Comparison of ENCODE assay signal across 17 cellular contexts in genomic region chr1:200400556-200400955, GRCh38.
"Had no signal": no experiment of that assay in that cellular context is flagged by ENCODE, and none has a peak within 500 bp of the region (broad histone marks: within the 10 kb centered on the region; RNA-seq: fewer than 3 reads in every experiment).

No MANE protein-coding gene starts in this region.

- H3K27me3 Mint-ChIP-seq: activated CD4-positive, alpha-beta memory T cell treated with anti-CD3 and anti-CD28 coated beads, Interleukin-2, amount 10 ng/mL, durations not matched to agents 7 days and 5 days; activated CD4-positive, alpha-beta T cell treated with anti-CD3 and anti-CD28 coated beads for 36 hours; activated T-cell treated with anti-CD3 and anti-CD28 coated beads, Interleukin-2, amount 50 U/mL, for 24 hours; stimulated activated naive B cell treated with anti-CD40 and anti-IgM and Interleukin-4, amounts not matched to agents 10 μg/mL and 1 μg/mL and 100 μg/mL, for 72 hours had no signal

- H3K4me3 ChIP-seq: body of pancreas, coronary artery, esophagus squamous epithelium, pancreas, tibial nerve had no signal

- H3K9me3 ChIP-seq: body of pancreas, esophagus squamous epithelium, pancreas, tibial nerve had no signal

- H3K27ac ChIP-seq: body of pancreas, coronary artery, esophagus squamous epithelium, pancreas, tibial nerve had no signal

- H3K27ac Mint-ChIP-seq: activated CD4-positive, alpha-beta memory T cell treated with anti-CD3 and anti-CD28 coated beads, Interleukin-2, amount 10 ng/mL, durations not matched to agents 7 days and 5 days; activated CD4-positive, alpha-beta T cell treated with anti-CD3 and anti-CD28 coated beads for 36 hours; activated naive CD4-positive, alpha-beta T cell treated with anti-CD3 and anti-CD28 coated beads, Interleukin-2, amount 50 U/mL, for 72 hours; activated T-cell treated with anti-CD3 and anti-CD28 coated beads, Interleukin-2, amount 50 U/mL, for 24 hours; stimulated activated naive B cell treated with anti-CD40 and anti-IgM and Interleukin-4, amounts not matched to agents 10 μg/mL and 1 μg/mL and 100 μg/mL, for 72 hours; T-helper 1 cell treated with Interleukin-12 subunit alpha and Interleukin-12 subunit beta and Interleukin-4 antibody, amounts not matched to agents 30 μg/mL and 1 μg/mL, for 36 hours had no signal

- H3K4me3 Mint-ChIP-seq: activated CD4-positive, alpha-beta memory T cell treated with anti-CD3 and anti-CD28 coated beads, Interleukin-2, amount 10 ng/mL, durations not matched to agents 7 days and 5 days; activated CD4-positive, alpha-beta T cell treated with anti-CD3 and anti-CD28 coated beads for 36 hours; activated T-cell treated with anti-CD3 and anti-CD28 coated beads, Interleukin-2, amount 50 U/mL, for 24 hours; neural crest cell; stimulated activated naive B cell treated with anti-CD40 and anti-IgM and Interleukin-4, amounts not matched to agents 10 μg/mL and 1 μg/mL and 100 μg/mL, for 72 hours; T-helper 1 cell treated with Interleukin-12 subunit alpha and Interleukin-12 subunit beta and Interleukin-4 antibody, amounts not matched to agents 30 μg/mL and 1 μg/mL, for 36 hours had no signal

- H3K27me3 ChIP-seq: body of pancreas, esophagus squamous epithelium, pancreas, tibial nerve had no signal

- ATAC-seq: activated CD4-positive, alpha-beta T cell treated with anti-CD3 and anti-CD28 coated beads for 36 hours; activated naive CD4-positive, alpha-beta T cell treated with anti-CD3 and anti-CD28 coated beads, Interleukin-2, amount 50 U/mL, for 72 hours; body of pancreas; pancreas; stimulated activated naive B cell treated with anti-CD40 and anti-IgM and Interleukin-4, amounts not matched to agents 10 μg/mL and 1 μg/mL and 100 μg/mL, for 72 hours had no signal

- H3K9me3 Mint-ChIP-seq: activated CD4-positive, alpha-beta memory T cell treated with anti-CD3 and anti-CD28 coated beads, Interleukin-2, amount 10 ng/mL, durations not matched to agents 7 days and 5 days; activated naive CD4-positive, alpha-beta T cell treated with anti-CD3 and anti-CD28 coated beads, Interleukin-2, amount 50 U/mL, for 72 hours; activated T-cell treated with anti-CD3 and anti-CD28 coated beads, Interleukin-2, amount 50 U/mL, for 24 hours; neural crest cell; stimulated activated naive B cell treated with anti-CD40 and anti-IgM and Interleukin-4, amounts not matched to agents 10 μg/mL and 1 μg/mL and 100 μg/mL, for 72 hours; T-helper 1 cell treated with Interleukin-12 subunit alpha and Interleukin-12 subunit beta and Interleukin-4 antibody, amounts not matched to agents 30 μg/mL and 1 μg/mL, for 36 hours had no signal

- DNase-seq: activated CD4-positive, alpha-beta memory T cell treated with anti-CD3 and anti-CD28 coated beads, Interleukin-2, amount 10 ng/mL, durations not matched to agents 7 days and 5 days; activated CD4-positive, alpha-beta T cell treated with anti-CD3 and anti-CD28 coated beads for 36 hours; activated effector memory CD4-positive, alpha-beta T cell treated with anti-CD3 and anti-CD28 coated beads, Interleukin-2, amount 50 U/mL, for 16 hours; activated T-cell treated with anti-CD3 and anti-CD28 coated beads, Interleukin-2, amount 50 U/mL, for 24 hours; amniotic stem cell; body of pancreas; central memory CD4-positive, alpha-beta T cell; effector CD4-positive, alpha-beta T cell; esophagus squamous epithelium; pancreas; stimulated activated CD4-positive, alpha-beta T cell treated with anti-CD3 and anti-CD28 coated beads, Interleukin-2, amount 100 ng/mL, for 48 hours; stimulated activated naive B cell treated with anti-CD40 and anti-IgM and Interleukin-4, amounts not matched to agents 10 μg/mL and 1 μg/mL and 100 μg/mL, for 72 hours had no signal
